Comparison of ENCODE assay signal across 21 cellular contexts in the genomic region with DNA sequence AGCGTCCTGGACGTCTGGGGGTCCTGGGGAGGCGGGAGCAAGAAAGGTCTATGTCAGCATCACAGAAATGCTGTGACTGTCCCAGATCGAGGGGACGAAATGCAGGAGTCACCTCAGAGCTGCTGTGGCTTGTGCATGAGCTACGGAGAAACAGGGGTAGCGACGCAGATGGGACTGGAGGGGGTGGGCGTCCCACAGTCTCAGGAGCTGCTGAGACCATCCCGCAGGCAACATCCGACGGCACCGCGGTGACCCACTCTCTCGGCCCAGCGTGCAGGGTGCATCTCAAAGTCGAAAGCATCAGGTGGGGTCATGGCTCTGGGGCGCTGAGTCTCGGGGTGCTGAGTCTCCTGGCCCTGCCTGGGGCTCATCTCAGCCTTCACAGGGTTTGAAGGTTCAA. TPM values are rescaled to one million over a fixed set of nuclear protein-coding genes. Genes with fewer than 3 reads are reported as not detected.
A peak's percentile ranks its signal among the peaks of the same experiment; 100 is the strongest.
DNase-seq lines count a peak whose midpoint lies in the region; ATAC-seq lines count a peak whose summit lies in the region.
"Had no signal": no experiment of that assay in that cellular context is flagged by ENCODE, and none has a peak within 500 bp of the region (broad histone marks: within the 10 kb centered on the region; RNA-seq: fewer than 3 reads in every experiment).

No MANE protein-coding gene starts in this region.

- intact Hi-C loops in activated CD4-positive, alpha-beta T cell treated with anti-CD3 and anti-CD28 coated beads, Interleukin-2, amount 10 ng/mL, durations not matched to agents 24 days and 14 days (cut with micrococcal nuclease): no loop called here

- CTCF ChIA-PET in CD8-positive, alpha-beta memory T cell (lab: Charles Lee): no interaction called here

- no peak overlapping the region for H3K4me3 ChIP-seq in CD8-positive, alpha-beta memory T cell (ENCODE audit: low read length)
- H3K4me3 ChIP-seq: GM12878, hepatocyte had no signal

- DNase-seq in activated CD4-positive, alpha-beta T cell treated with anti-CD3 and anti-CD28 coated beads, Interleukin-2, amount 10 ng/mL, durations not matched to agents 24 days and 14 days: no peak
- DNase-seq in activated CD4-positive, alpha-beta T cell treated with anti-CD3 and anti-CD28 coated beads for 48 hours: no peak
- DNase-seq in CD8-positive, alpha-beta memory T cell: no peak
- DNase-seq in activated naive CD8-positive, alpha-beta T cell treated with anti-CD3 and anti-CD28 coated beads, Interleukin-2, amount 10 ng/mL, durations not matched to agents 7 days and 5 days: peak; percentile 22
- DNase-seq in natural killer cell treated with Interleukin-12 subunit alpha and Interleukin-12 subunit beta and Interleukin-15 and Interleukin-18, amount 100 ng/mL, for 72 hours (ENCODE audit: low spot score): peak; percentile 38
- DNase-seq in T1000 (lab: John Stamatoyannopoulos, UW) (no peak), GM03348 (ENCODE audit: low spot score) (no peak)
- DNase-seq: activated CD4-positive, CD25-positive, alpha-beta regulatory T cell treated with anti-CD3 and anti-CD28 coated beads, Interleukin-2, amount 50 U/mL, for 72 hours; BE2C; GDM1; Kasumi-1; NCI-H1092 treated with DMSO at 0.1 percent for 48 hours; NCI-H2081 treated with DMSO at 0.1 percent for 48 hours; NCI-H524 treated with DMSO at 0.1 percent for 48 hours; SIG-M5; T-helper 9 cell; trophoblast cell had no signal

- H3K36me3 Mint-ChIP-seq in activated CD4-positive, alpha-beta T cell treated with anti-CD3 and anti-CD28 coated beads, Interleukin-2, amount 10 ng/mL, durations not matched to agents 24 days and 14 days (ENCODE audit: low read depth): peaks cover 25% of the 10 kb centered on the region
- H3K36me3 Mint-ChIP-seq in CD8-positive, alpha-beta memory T cell: peaks cover 5 to 32% (median 8%) of the 10 kb centered on the region in 3 donors
- peaks cover 8% of the 10 kb centered on the region for H3K36me3 Mint-ChIP-seq in activated naive CD8-positive, alpha-beta T cell treated with anti-CD3 and anti-CD28 coated beads, Interleukin-2, amount 10 ng/mL, durations not matched to agents 7 days and 5 days
- peaks cover 5% of the 10 kb centered on the region for H3K36me3 Mint-ChIP-seq in natural killer cell treated with Interleukin-12 subunit alpha and Interleukin-12 subunit beta and Interleukin-15 and Interleukin-18, amount 100 ng/mL, for 72 hours

- no peak overlapping the region for H3K4me3 Mint-ChIP-seq in activated CD4-positive, alpha-beta T cell treated with anti-CD3 and anti-CD28 coated beads, Interleukin-2, amount 10 ng/mL, durations not matched to agents 24 days and 14 days
- H3K4me3 Mint-ChIP-seq in CD8-positive, alpha-beta memory T cell: peak overlapping the region in 1 of 7 donors; percentile 72
- H3K4me3 Mint-ChIP-seq in activated naive CD8-positive, alpha-beta T cell treated with anti-CD3 and anti-CD28 coated beads, Interleukin-2, amount 10 ng/mL, durations not matched to agents 7 days and 5 days: no peak overlapping the region
- no peak overlapping the region for H3K4me3 Mint-ChIP-seq in natural killer cell treated with Interleukin-12 subunit alpha and Interleukin-12 subunit beta and Interleukin-15 and Interleukin-18, amount 100 ng/mL, for 72 hours

- POLR2A ChIA-PET in CD8-positive, alpha-beta memory T cell (lab: Charles Lee): no interaction called here
- POLR2A ChIA-PET in activated naive CD8-positive, alpha-beta T cell treated with anti-CD3 and anti-CD28 coated beads, Interleukin-2, amount 10 ng/mL, durations not matched to agents 7 days and 5 days (lab: Charles Lee): no interaction called here

- H3K9me3 Mint-ChIP-seq in activated CD4-positive, alpha-beta T cell treated with anti-CD3 and anti-CD28 coated beads, Interleukin-2, amount 10 ng/mL, durations not matched to agents 24 days and 14 days: no peaks in the 10 kb centered on the region
- H3K9me3 Mint-ChIP-seq in CD8-positive, alpha-beta memory T cell: peaks cover 0 to 2% (median 0%) of the 10 kb centered on the region in 5 donors
- no peaks in the 10 kb centered on the region for H3K9me3 Mint-ChIP-seq in activated naive CD8-positive, alpha-beta T cell treated with anti-CD3 and anti-CD28 coated beads, Interleukin-2, amount 10 ng/mL, durations not matched to agents 7 days and 5 days
- no peaks in the 10 kb centered on the region for H3K9me3 Mint-ChIP-seq in natural killer cell treated with Interleukin-12 subunit alpha and Interleukin-12 subunit beta and Interleukin-15 and Interleukin-18, amount 100 ng/mL, for 72 hours

- H3K27ac Mint-ChIP-seq in activated CD4-positive, alpha-beta T cell treated with anti-CD3 and anti-CD28 coated beads, Interleukin-2, amount 10 ng/mL, durations not matched to agents 24 days and 14 days: peak overlapping the region; percentile 7
- H3K27ac Mint-ChIP-seq in CD8-positive, alpha-beta memory T cell: peak overlapping the region in 7 of 8 donors; percentile 26 to 93 (median 77)
- H3K27ac Mint-ChIP-seq in activated naive CD8-positive, alpha-beta T cell treated with anti-CD3 and anti-CD28 coated beads, Interleukin-2, amount 10 ng/mL, durations not matched to agents 7 days and 5 days: peak overlapping the region; percentile 42
- peak overlapping the region in 1 of 2 donors; percentile 74 for H3K27ac Mint-ChIP-seq in natural killer cell treated with Interleukin-12 subunit alpha and Interleukin-12 subunit beta and Interleukin-15 and Interleukin-18, amount 100 ng/mL, for 72 hours

- H3K27me3 Mint-ChIP-seq in activated CD4-positive, alpha-beta T cell treated with anti-CD3 and anti-CD28 coated beads, Interleukin-2, amount 10 ng/mL, durations not matched to agents 24 days and 14 days: no peaks in the 10 kb centered on the region
- no peaks in the 10 kb centered on the region for H3K27me3 Mint-ChIP-seq in CD8-positive, alpha-beta memory T cell
- H3K27me3 Mint-ChIP-seq in activated naive CD8-positive, alpha-beta T cell treated with anti-CD3 and anti-CD28 coated beads, Interleukin-2, amount 10 ng/mL, durations not matched to agents 7 days and 5 days: no peaks in the 10 kb centered on the region
- no peaks in the 10 kb centered on the region for H3K27me3 Mint-ChIP-seq in natural killer cell treated with Interleukin-12 subunit alpha and Interleukin-12 subunit beta and Interleukin-15 and Interleukin-18, amount 100 ng/mL, for 72 hours

- no peaks in the 10 kb centered on the region for H3K27me3 ChIP-seq in CD8-positive, alpha-beta memory T cell (ENCODE audit: insufficient read depth, low read length, poor library complexity, severe bottlenecking)
- H3K27me3 ChIP-seq: BE2C, hepatocyte had no signal

- H3K9me3 ChIP-seq in CD8-positive, alpha-beta memory T cell (ENCODE audit: low read length): no peaks in the 10 kb centered on the region
- H3K9me3 ChIP-seq: BE2C had no signal

- peaks cover 4% of the 10 kb centered on the region for H3K4me1 Mint-ChIP-seq in activated CD4-positive, alpha-beta T cell treated with anti-CD3 and anti-CD28 coated beads, Interleukin-2, amount 10 ng/mL, durations not matched to agents 24 days and 14 days
- peaks cover 3 to 6% (median 5%) of the 10 kb centered on the region in 3 donors for H3K4me1 Mint-ChIP-seq in CD8-positive, alpha-beta memory T cell
- H3K4me1 Mint-ChIP-seq in activated naive CD8-positive, alpha-beta T cell treated with anti-CD3 and anti-CD28 coated beads, Interleukin-2, amount 10 ng/mL, durations not matched to agents 7 days and 5 days: peaks cover 7% of the 10 kb centered on the region
- H3K4me1 Mint-ChIP-seq in natural killer cell treated with Interleukin-12 subunit alpha and Interleukin-12 subunit beta and Interleukin-15 and Interleukin-18, amount 100 ng/mL, for 72 hours (ENCODE audit: low read depth in 2 of 2): peaks cover 0 to 5% of the 10 kb centered on the region in 2 donors

- ATAC-seq in activated naive CD8-positive, alpha-beta T cell treated with anti-CD3 and anti-CD28 coated beads, Interleukin-2, amount 10 ng/mL, durations not matched to agents 7 days and 5 days (ENCODE audit: low read depth): no peak
- ATAC-seq in natural killer cell treated with Interleukin-12 subunit alpha and Interleukin-12 subunit beta and Interleukin-15 and Interleukin-18, amount 100 ng/mL, for 72 hours: no peak
- no peak for ATAC-seq in GM21526 (IDR thresholded peaks at IDR 0.05; ENCODE audit: low FRiP score, unreplicated experiment)
- ATAC-seq: GM12878 had no signal

- H3K27ac ChIP-seq in CD8-positive, alpha-beta memory T cell (ENCODE audit: low read depth, low read length): no peak overlapping the region
- H3K27ac ChIP-seq: hepatocyte had no signal

- no peaks in the 10 kb centered on the region for H3K4me1 ChIP-seq in CD8-positive, alpha-beta memory T cell (ENCODE audit: insufficient read depth, low read length)
- H3K4me1 ChIP-seq: BE2C had no signal

- H3K36me3 ChIP-seq in CD8-positive, alpha-beta memory T cell (ENCODE audit: insufficient read depth, low read length): peaks cover 76% of the 10 kb centered on the region

RNA-seq across cellular contexts. Expression of a gene that starts 37.4 kb away (rescaled TPM):
- total RNA-seq in activated CD4-positive, alpha-beta T cell treated with anti-CD3 and anti-CD28 coated beads, Interleukin-2, amount 10 ng/mL, durations not matched to agents 24 days and 14 days: 0.57 and 0.61 TPM in 2 replicates
- total RNA-seq in CD8-positive, alpha-beta memory T cell: 1 to 10 TPM; 1.2 to 1.8 TPM
- polyA plus RNA-seq in CD8-positive, alpha-beta memory T cell: 2.2 TPM
- total RNA-seq in activated naive CD8-positive, alpha-beta T cell treated with anti-CD3 and anti-CD28 coated beads, Interleukin-2, amount 10 ng/mL, durations not matched to agents 7 days and 5 days: 1 to 10 TPM; 4.0 to 4.9 TPM
- total RNA-seq in natural killer cell treated with Interleukin-12 subunit alpha and Interleukin-12 subunit beta and Interleukin-15 and Interleukin-18, amount 100 ng/mL, for 72 hours: 1 to 10 TPM in 1 of 2 donors, under 1 TPM in 1; 0.64 to 1.4 TPM
- polyA plus RNA-seq: keratinocyte had no signal

Comparison
In these comparisons a context has a peak if more than half of its experiments do, and no peak if none do; other contexts are left out.
1. DNase-seq: peak in activated naive CD8-positive, alpha-beta T cell treated with anti-CD3 and anti-CD28 coated beads, Interleukin-2, amount 10 ng/mL, durations not matched to agents 7 days and 5 days (single experiment) and natural killer cell treated with Interleukin-12 subunit alpha and Interleukin-12 subunit beta and Interleukin-15 and Interleukin-18, amount 100 ng/mL, for 72 hours (single experiment); none in activated CD4-positive, alpha-beta T cell treated with anti-CD3 and anti-CD28 coated beads, Interleukin-2, amount 10 ng/mL, durations not matched to agents 24 days and 14 days (single experiment), activated CD4-positive, alpha-beta T cell treated with anti-CD3 and anti-CD28 coated beads for 48 hours (single experiment), CD8-positive, alpha-beta memory T cell (0 of 5), T1000 (single experiment) and GM03348 (single experiment).